28 cellular contexts compared by ENCODE assay signal in genomic region chr4:179748837-179749236, GRCh38.
DNase-seq lines count a peak whose midpoint lies in the region; ATAC-seq, FAIRE-seq and TF ChIP-seq lines count a peak whose summit lies in the region.
"Had no signal": no experiment of that assay in that cellular context is flagged by ENCODE, and none has a peak within 500 bp of the region (broad histone marks: within the 10 kb centered on the region; RNA-seq: fewer than 3 reads in every experiment).

No MANE protein-coding gene starts in this region.

- no peak overlapping the region for H3K4me3 ChIP-seq in K562
- H3K4me3 ChIP-seq: A549; BLaER1; BLaER1 treated with 17β-estradiol and CSF1 and Interleukin-3, amounts not matched to agents 10 nM and 100 nM had no signal

- TF ChIP-seq CTCF in K562 (IDR thresholded peaks at IDR 0.05 in 2 of 3, conservative IDR thresholded peaks at IDR 0.05 in 1 of 3; ENCODE audit: insufficient read depth in 2 of 3, low read depth in 1 of 3, low read length in 3 of 3) = no peak

- no peaks in the 10 kb centered on the region for H3K9me3 ChIP-seq in K562 (replicated peaks; ENCODE audit: control insufficient read depth, insufficient read depth, low read depth, low read length)
- H3K9me3 ChIP-seq: A549; BE2C; BLaER1; BLaER1 treated with 17β-estradiol and CSF1 and Interleukin-3, amounts not matched to agents 10 nM and 100 nM; Caco-2 had no signal

- no peaks in the 10 kb centered on the region for H3K9me1 ChIP-seq in K562 (ENCODE audit: control insufficient read depth, insufficient read depth, low read length)

- no peaks in the 10 kb centered on the region for H3K27me3 ChIP-seq in K562 (ENCODE audit: control insufficient read depth in 2 of 2, insufficient read depth in 2 of 2, low read length in 2 of 2)
- H3K27me3 ChIP-seq: BE2C; BLaER1; BLaER1 treated with 17β-estradiol and CSF1 and Interleukin-3, amounts not matched to agents 10 nM and 100 nM had no signal

- H3K27ac ChIP-seq in K562 (ENCODE audit: extremely low read depth, low read depth, low read length) = no peak overlapping the region
- H3K27ac ChIP-seq: 22Rv1; A549; BLaER1; BLaER1 treated with 17β-estradiol and CSF1 and Interleukin-3, amounts not matched to agents 10 nM and 100 nM; C4-2B had no signal

- WGBS in K562 (ENCODE audit: insufficient coverage, low coverage, missing lambda C conversion rate) = 1% methylated on average over 6 of the region's 6 CpGs

- no peak overlapping the region for H2AFZ ChIP-seq in K562 (ENCODE audit: low read depth, low read length)

- TF ChIP-seq EP300 in K562 (IDR thresholded peaks at IDR 0.05; ENCODE audit: low read length) = no peak

- DNase-seq in K562 (ENCODE audit: extremely low read depth in 1 of 4, low spot score in 3 of 4) (peak in 1 of 4 experiments; percentile 17), left ventricle myocardium superior (no peak)
- DNase-seq: 8988T; ACHN; AML-193; BE2C; C1 segment of cervical spinal cord; Caco-2; Calu3; CD4-positive, alpha-beta memory T cell; CD4-positive, alpha-beta T cell; CD4-positive, CD25-positive, alpha-beta regulatory T cell; CD8-positive, alpha-beta memory T cell; CD8-positive, alpha-beta T cell; COR-L47; DMS 273 treated with DMSO at 0.1 percent for 48 hours; DMS53; DMS79; DMS79 treated with DMSO at 0.1 percent for 48 hours; DND-41; EL had no signal

- H3K9ac ChIP-seq in K562 (ENCODE audit: insufficient read depth in 1 of 2, low read depth in 2 of 2, low read length in 2 of 2) = no peak overlapping the region
- H3K9ac ChIP-seq: BLaER1; BLaER1 treated with 17β-estradiol and CSF1 and Interleukin-3, amounts not matched to agents 10 nM and 100 nM had no signal

- no TSS peak for BruUV-seq in K562 (replicated peaks; lab: Mats Ljungman, UMichigan)

- ATAC-seq in K562 = no peak
- ATAC-seq in left ventricle myocardium superior = no peak
- ATAC-seq: A549; CD8-positive, alpha-beta T cell had no signal

- POLR2A ChIA-PET in K562 (lab: Yijun Ruan, JAX) = no interaction called here

- H4K20me1 ChIP-seq in K562 (replicated peaks; ENCODE audit: control insufficient read depth, insufficient read depth, low read length) = no peaks in the 10 kb centered on the region
- H4K20me1 ChIP-seq: BLaER1; BLaER1 treated with 17β-estradiol and CSF1 and Interleukin-3, amounts not matched to agents 10 nM and 100 nM had no signal

- H3K4me1 ChIP-seq in K562 (replicated peaks in 1 of 2; ENCODE audit: control insufficient read depth in 2 of 2, insufficient read depth in 2 of 2, low read length in 2 of 2) = no peaks in the 10 kb centered on the region; a peak in 1 of 5 replicates
- H3K4me1 ChIP-seq: A549; BLaER1; BLaER1 treated with 17β-estradiol and CSF1 and Interleukin-3, amounts not matched to agents 10 nM and 100 nM; Caco-2 had no signal

- in situ Hi-C loops in K562 (cut with MboI) = no loop called here

- CTCF ChIA-PET in K562 (lab: Yijun Ruan, JAX; ENCODE audit: low intra/inter-chr PET ratio) = no interaction called here

- no peak for FAIRE-seq in K562 (lab: Jason Lieb, UNC)
- FAIRE-seq: A204.1, A549, D721Med had no signal

- TF ChIP-seq RAD21 in K562 (CRISPR knock-in tag; conservative IDR thresholded peaks at IDR 0.05 in 1 of 2, IDR thresholded peaks at IDR 0.05 in 1 of 2) = no peak

- intact Hi-C loops in K562 (cut with micrococcal nuclease) = no loop called here
- intact Hi-C loops in left ventricle myocardium superior (cut with micrococcal nuclease) = no loop called here

- no peak for TF ChIP-seq POLR2A in K562 (conservative IDR thresholded peaks at IDR 0.05)

- H3K4me2 ChIP-seq in K562 (ENCODE audit: insufficient read depth, low read length) = no peak overlapping the region
- H3K4me2 ChIP-seq: A549; BLaER1; BLaER1 treated with 17β-estradiol and CSF1 and Interleukin-3, amounts not matched to agents 10 nM and 100 nM had no signal

- H3K79me2 ChIP-seq in K562 (ENCODE audit: control insufficient read depth, insufficient read depth, low read length) = no peaks in the 10 kb centered on the region

- no peaks in the 10 kb centered on the region for H3K36me3 ChIP-seq in K562 (ENCODE audit: control insufficient read depth, insufficient read depth, low read length)
- H3K36me3 ChIP-seq: BE2C; BLaER1; BLaER1 treated with 17β-estradiol and CSF1 and Interleukin-3, amounts not matched to agents 10 nM and 100 nM had no signal

TF ChIP-seq in K562, 482 proteins besides CTCF, POLR2A, EP300 and RAD21:
- TF ChIP-seq MEIS2 (IDR thresholded peaks at IDR 0.05; ENCODE audit: partially characterized antibody) = peak; percentile 59
- no peak for TF ChIP-seq U2AF2 (optimal IDR thresholded peaks at IDR 0.05; ENCODE audit: low read depth, low read length)
- peak; percentile 86 for TF ChIP-seq CXXC5 (CRISPR knock-in tag; IDR thresholded peaks at IDR 0.05)
